ENCODE assay signal across 8 cellular contexts in the genomic region with DNA sequence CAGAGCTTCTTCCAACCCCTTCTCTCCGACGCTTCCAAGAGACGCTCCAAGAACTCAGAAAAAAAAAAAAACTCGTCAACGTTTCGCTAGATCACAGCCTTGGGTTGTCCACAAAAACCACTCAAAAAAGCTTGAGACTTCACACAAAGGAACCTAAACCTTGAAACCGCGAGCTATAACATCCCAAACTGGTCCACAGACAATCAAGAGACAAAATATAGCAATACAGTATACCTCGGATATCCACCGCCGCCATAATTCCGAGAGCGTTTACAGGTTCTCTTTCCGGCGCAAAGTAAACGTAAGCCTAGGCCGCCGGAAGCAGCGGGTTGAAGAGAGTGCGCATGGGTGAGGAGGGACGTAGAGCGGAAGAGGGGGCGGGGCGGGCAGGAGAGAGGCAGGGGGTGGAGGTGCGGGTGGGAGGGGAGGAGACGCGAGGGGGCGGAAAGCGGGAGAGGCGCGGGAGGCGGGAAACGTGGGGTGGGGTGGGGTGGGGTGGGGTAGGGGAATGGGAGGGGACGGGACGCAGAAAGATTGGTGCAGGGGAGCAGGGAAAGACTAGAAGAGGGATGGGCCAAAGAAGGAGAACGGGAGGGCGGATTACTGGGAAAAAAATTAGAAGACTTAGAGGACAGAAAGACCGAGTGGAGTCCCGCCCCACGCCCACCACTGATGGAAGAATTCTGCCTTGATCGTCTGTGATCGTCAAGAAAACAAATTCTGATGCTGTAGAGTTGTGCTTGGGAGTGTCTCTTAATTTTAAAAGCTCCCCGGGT. TPM values are rescaled to one million over a fixed set of nuclear protein-coding genes. Genes with fewer than 3 reads are reported as not detected.
DNase-seq lines count a peak whose midpoint lies in the region; ATAC-seq and TF ChIP-seq lines count a peak whose summit lies in the region.

A gene with protein sequence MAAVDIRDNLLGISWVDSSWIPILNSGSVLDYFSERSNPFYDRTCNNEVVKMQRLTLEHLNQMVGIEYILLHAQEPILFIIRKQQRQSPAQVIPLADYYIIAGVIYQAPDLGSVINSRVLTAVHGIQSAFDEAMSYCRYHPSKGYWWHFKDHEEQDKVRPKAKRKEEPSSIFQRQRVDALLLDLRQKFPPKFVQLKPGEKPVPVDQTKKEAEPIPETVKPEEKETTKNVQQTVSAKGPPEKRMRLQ (minus strand): TSS at position 274 of the 776 bp plus-strand sequence. CDS start 18 bp downstream, at position 256.

- H3K27me3 ChIP-seq in GM23338 (ENCODE audit: insufficient read depth) (no peaks in the 10 kb centered on the region), RWPE2 (ENCODE audit: insufficient read depth, poor library complexity, severe bottlenecking) (no peaks in the 10 kb centered on the region)

- H3K36me3 ChIP-seq in GM23338 (ENCODE audit: insufficient read depth) (peaks cover 6% of the 10 kb centered on the region; the same call in 1 of the 2 replicates), RWPE2 (ENCODE audit: low read depth) (peaks cover 28% of the 10 kb centered on the region)

- 0 out of 2 replicates have a peak, but pooled peaks cover 4% of the 10 kb centered on the region for H4K20me1 ChIP-seq in GM23338 (replicated peaks; ENCODE audit: insufficient read depth)

- peak within 1 kb of the TSS; percentile 99 for H3K27ac Mint-ChIP-seq in GM23338
- H3K27ac Mint-ChIP-seq in activated T-helper 17 cell treated with anti-CD3 and anti-CD28 coated beads, Interleukin-2, amount 50 U/mL, for 72 hours, result peak within 1 kb of the TSS; percentile 98
- peak within 1 kb of the TSS; percentile 96 to 99 (median 99) for H3K27ac Mint-ChIP-seq in naive thymus-derived CD8-positive, alpha-beta T cell
- H3K27ac Mint-ChIP-seq in stimulated activated memory B cell treated with anti-CD40 and anti-IgM and Interleukin-4, amounts not matched to agents 10 μg/mL and 1 μg/mL and 100 μg/mL, for 72 hours, result peak within 1 kb of the TSS; percentile 92

- peaks cover 9% of the 10 kb centered on the region; the same call in 2 of the 3 replicates for H3K36me3 Mint-ChIP-seq in GM23338 (ENCODE audit: low read depth)
- peaks cover 22% of the 10 kb centered on the region for H3K36me3 Mint-ChIP-seq in activated T-helper 17 cell treated with anti-CD3 and anti-CD28 coated beads, Interleukin-2, amount 50 U/mL, for 72 hours (ENCODE audit: low read depth)
- H3K36me3 Mint-ChIP-seq in naive thymus-derived CD8-positive, alpha-beta T cell, result peaks cover 0 to 19% (median 0%) of the 10 kb centered on the region in 3 donors
- H3K36me3 Mint-ChIP-seq in stimulated activated memory B cell treated with anti-CD40 and anti-IgM and Interleukin-4, amounts not matched to agents 10 μg/mL and 1 μg/mL and 100 μg/mL, for 72 hours, result peaks cover 8% of the 10 kb centered on the region

- POLR2A ChIA-PET in naive thymus-derived CD8-positive, alpha-beta T cell (lab: Charles Lee), result interaction anchor here (0.6 to 2.3 kb wide), 13 partner anchors 32 to 796 kb away, joined by 3 to 13 read pairs (median 3); partner anchors contain the start of genes MAP3K9 and TTC9

- peak within 1 kb of the TSS; percentile 81 for H3K4me3 ChIP-seq in GM23338
- peak within 1 kb of the TSS; percentile 79 for H3K4me3 ChIP-seq in RWPE2 (ENCODE audit: severe bottlenecking)

- H3K9me2 ChIP-seq in GM23338 (ENCODE audit: insufficient read depth), result no peaks in the 10 kb centered on the region

- peaks cover 9% of the 10 kb centered on the region for H3K4me1 Mint-ChIP-seq in GM23338
- peaks cover 9% of the 10 kb centered on the region for H3K4me1 Mint-ChIP-seq in activated T-helper 17 cell treated with anti-CD3 and anti-CD28 coated beads, Interleukin-2, amount 50 U/mL, for 72 hours
- peaks cover 15 to 35% (median 28%) of the 10 kb centered on the region in 4 donors for H3K4me1 Mint-ChIP-seq in naive thymus-derived CD8-positive, alpha-beta T cell
- H3K4me1 Mint-ChIP-seq in stimulated activated memory B cell treated with anti-CD40 and anti-IgM and Interleukin-4, amounts not matched to agents 10 μg/mL and 1 μg/mL and 100 μg/mL, for 72 hours, result peaks cover 49% of the 10 kb centered on the region

- peaks cover 49% of the 10 kb centered on the region for H3K79me2 ChIP-seq in GM23338 (replicated peaks; ENCODE audit: insufficient read depth)

- no peak for TF ChIP-seq CTCF in GM23338 (conservative IDR thresholded peaks at IDR 0.05; ENCODE audit: low read depth in 2 of 2)
- TF ChIP-seq CTCF in RWPE2 (IDR thresholded peaks at IDR 0.05; ENCODE audit: poor library complexity, severe bottlenecking), result no peak

- H3K4me1 ChIP-seq in GM23338 (ENCODE audit: insufficient read depth), result peaks cover 6% of the 10 kb centered on the region; the same call in 1 of the 2 replicates
- H3K4me1 ChIP-seq in RWPE2 (ENCODE audit: insufficient read depth, poor library complexity, severe bottlenecking), result peaks cover 12% of the 10 kb centered on the region

- peak within 1 kb of the TSS; percentile 82 for H3K27ac ChIP-seq in GM23338 (ENCODE audit: low read depth)
- peak within 1 kb of the TSS; percentile 68 for H3K27ac ChIP-seq in RWPE2 (ENCODE audit: poor library complexity, severe bottlenecking)

- no peaks in the 10 kb centered on the region for H3K9me3 ChIP-seq in RWPE2 (ENCODE audit: severe bottlenecking)

- peaks cover 5% of the 10 kb centered on the region for H3K27me3 Mint-ChIP-seq in GM23338 (ENCODE audit: insufficient read depth, low read depth, poor library complexity)
- H3K27me3 Mint-ChIP-seq in activated T-helper 17 cell treated with anti-CD3 and anti-CD28 coated beads, Interleukin-2, amount 50 U/mL, for 72 hours, result no peaks in the 10 kb centered on the region
- H3K27me3 Mint-ChIP-seq in naive thymus-derived CD8-positive, alpha-beta T cell, result peaks cover 0 to 3% (median 0%) of the 10 kb centered on the region in 5 donors
- no peaks in the 10 kb centered on the region for H3K27me3 Mint-ChIP-seq in stimulated activated memory B cell treated with anti-CD40 and anti-IgM and Interleukin-4, amounts not matched to agents 10 μg/mL and 1 μg/mL and 100 μg/mL, for 72 hours

- H3K4me3 Mint-ChIP-seq in GM23338, result peak within 1 kb of the TSS; percentile 100
- H3K4me3 Mint-ChIP-seq in activated T-helper 17 cell treated with anti-CD3 and anti-CD28 coated beads, Interleukin-2, amount 50 U/mL, for 72 hours, result peak within 1 kb of the TSS; percentile 100
- peak within 1 kb of the TSS; percentile 98 to 100 (median 99) for H3K4me3 Mint-ChIP-seq in naive thymus-derived CD8-positive, alpha-beta T cell
- H3K4me3 Mint-ChIP-seq in stimulated activated memory B cell treated with anti-CD40 and anti-IgM and Interleukin-4, amounts not matched to agents 10 μg/mL and 1 μg/mL and 100 μg/mL, for 72 hours, result peak within 1 kb of the TSS; percentile 94

- peak within 1 kb of the TSS; percentile 72 for H2AFZ ChIP-seq in GM23338

- no peaks in the 10 kb centered on the region for H3F3A ChIP-seq in GM23338 (replicated peaks; ENCODE audit: low read depth)

- no peaks in the 10 kb centered on the region for H3K9me3 Mint-ChIP-seq in GM23338
- H3K9me3 Mint-ChIP-seq in activated T-helper 17 cell treated with anti-CD3 and anti-CD28 coated beads, Interleukin-2, amount 50 U/mL, for 72 hours, result no peaks in the 10 kb centered on the region
- no peaks in the 10 kb centered on the region for H3K9me3 Mint-ChIP-seq in naive thymus-derived CD8-positive, alpha-beta T cell
- no peaks in the 10 kb centered on the region for H3K9me3 Mint-ChIP-seq in stimulated activated memory B cell treated with anti-CD40 and anti-IgM and Interleukin-4, amounts not matched to agents 10 μg/mL and 1 μg/mL and 100 μg/mL, for 72 hours

- H3K4me2 ChIP-seq in GM23338, result peak within 1 kb of the TSS; percentile 92

- peak; percentile 95 for ATAC-seq in GM23338
- ATAC-seq in RWPE2 (ENCODE audit: low read depth), result peak; percentile 90
- peak; percentile 100 for ATAC-seq in activated T-helper 17 cell treated with anti-CD3 and anti-CD28 coated beads, Interleukin-2, amount 50 U/mL, for 72 hours (replicated peaks)
- ATAC-seq in naive thymus-derived CD8-positive, alpha-beta T cell, result peak; percentile 97 to 98
- ATAC-seq in stimulated activated memory B cell treated with anti-CD40 and anti-IgM and Interleukin-4, amounts not matched to agents 10 μg/mL and 1 μg/mL and 100 μg/mL, for 72 hours, result peak; percentile 96

- DNase-seq in DMS79 treated with DMSO at 0.1 percent for 48 hours (lab: John Stamatoyannopoulos, UW) (peak; percentile 98), GM23338 (ENCODE audit: low spot score) (peak; percentile 98), M059J (ENCODE audit: low read depth) (peak; percentile 90), RWPE2 (ENCODE audit: low spot score) (peak; percentile 97), fibroblast of peridontal ligament (ENCODE audit: extremely low read depth) (peak; percentile 86)
- DNase-seq in naive thymus-derived CD8-positive, alpha-beta T cell, result peak; percentile 81 to 96 (median 90)

TF ChIP-seq in GM23338, 12 proteins besides CTCF, POLR2A, EP300 and RAD21 (continues in another document):
- peak; percentile 87 for TF ChIP-seq ETS1 (IDR thresholded peaks at IDR 0.05)
- TF ChIP-seq POLR2AphosphoS5 (IDR thresholded peaks at IDR 0.05; ENCODE audit: low read depth), result peak; percentile 62
- no peak for TF ChIP-seq NANOG (IDR thresholded peaks at IDR 0.05; ENCODE audit: borderline replicate concordance)

RNA-seq across cellular contexts. Expression of the gene that starts here (rescaled TPM):
- 49.2 and 49.4 TPM in 2 replicates for total RNA-seq in GM23338 (2014; rRNA removed; shearing (Covaris generic))
- 32.1 and 49.6 TPM in 2 replicates for polyA plus RNA-seq in GM23338 (2016; fragmentation: Nextera tagmentation; extraction: Ambion mirVana)
- 37.2 and 37.8 TPM in 2 replicates for total RNA-seq in M059J (2014; rRNA removed; shearing (Covaris generic))
- total RNA-seq in activated T-helper 17 cell treated with anti-CD3 and anti-CD28 coated beads, Interleukin-2, amount 50 U/mL, for 72 hours, result 10 to 100 TPM; 61.9 to 67.1 TPM
- total RNA-seq in naive thymus-derived CD8-positive, alpha-beta T cell, result 10 to 100 TPM; 73.8 to 81.8 TPM
- polyA plus RNA-seq in naive thymus-derived CD8-positive, alpha-beta T cell, result 10 to 100 TPM; 27.4 to 36.0 (median 32.7) TPM

Comparison
In these comparisons a context has a peak if more than half of its experiments do, and no peak if none do; other contexts are left out.
1. Peak in every context shown above with its lines: DNase-seq, ATAC-seq, H3K4me3 ChIP-seq and H3K27ac ChIP-seq.